In the genomic region with DNA sequence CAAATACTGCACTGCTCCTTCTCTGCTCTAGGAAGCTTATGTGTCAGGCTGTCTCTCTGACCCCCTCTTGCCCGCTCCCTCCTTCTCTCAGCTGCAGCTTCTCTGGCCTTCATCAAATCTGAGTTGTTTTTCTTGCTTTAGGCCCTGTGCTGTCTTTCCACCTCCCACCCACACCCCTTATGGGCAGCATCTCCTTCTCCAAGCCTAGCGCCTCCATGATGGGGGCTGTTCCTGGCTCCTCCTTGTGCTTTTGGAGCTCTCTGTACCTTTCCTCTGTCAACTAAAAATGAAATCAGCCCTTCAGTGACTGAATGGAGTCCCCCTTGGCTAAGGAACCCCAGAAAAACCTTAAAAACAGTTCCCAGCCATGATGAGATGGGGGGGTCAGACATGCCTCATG, we compare ENCODE assay signal across 16 cellular contexts. TPM values are rescaled to one million over a fixed set of nuclear protein-coding genes. Genes with fewer than 3 reads are reported as not detected.
A peak's percentile ranks its signal among the peaks of the same experiment; 100 is the strongest.
DNase-seq lines count a peak whose midpoint lies in the region; ATAC-seq, FAIRE-seq and TF ChIP-seq lines count a peak whose summit lies in the region.
"Had no signal": no experiment of that assay in that cellular context is flagged by ENCODE, and none has a peak within 500 bp of the region (broad histone marks: within the 10 kb centered on the region; RNA-seq: fewer than 3 reads in every experiment).

No MANE protein-coding gene starts in this region.

- no peak overlapping the region for H3K4me2 ChIP-seq in K562 (ENCODE audit: insufficient read depth, low read length)

- H3K9me3 ChIP-seq in K562 (replicated peaks; ENCODE audit: control insufficient read depth, insufficient read depth, low read depth, low read length) (no peaks in the 10 kb centered on the region), esophagus squamous epithelium (no peaks in the 10 kb centered on the region)

- peak overlapping the region; percentile 22 for H3K4me3 Mint-ChIP-seq in activated CD4-positive, alpha-beta memory T cell treated with anti-CD3 and anti-CD28 coated beads, Interleukin-2, amount 10 ng/mL, durations not matched to agents 7 days and 5 days
- H3K4me3 Mint-ChIP-seq in activated CD4-positive, alpha-beta memory T cell treated with anti-CD3 and anti-CD28 coated beads for 36 hours: no peak overlapping the region
- H3K4me3 Mint-ChIP-seq in natural killer cell treated with Interleukin-12 subunit alpha and Interleukin-12 subunit beta and Interleukin-15 and Interleukin-18, amount 100 ng/mL, for 72 hours: peak overlapping the region; percentile 38

- H3K36me3 Mint-ChIP-seq in activated CD4-positive, alpha-beta memory T cell treated with anti-CD3 and anti-CD28 coated beads, Interleukin-2, amount 10 ng/mL, durations not matched to agents 7 days and 5 days (ENCODE audit: low read depth): no peaks in the 10 kb centered on the region
- no peaks in the 10 kb centered on the region for H3K36me3 Mint-ChIP-seq in activated CD4-positive, alpha-beta memory T cell treated with anti-CD3 and anti-CD28 coated beads for 36 hours
- no peaks in the 10 kb centered on the region for H3K36me3 Mint-ChIP-seq in natural killer cell treated with Interleukin-12 subunit alpha and Interleukin-12 subunit beta and Interleukin-15 and Interleukin-18, amount 100 ng/mL, for 72 hours

- H3K4me3 ChIP-seq in K562: no peak overlapping the region
- H3K4me3 ChIP-seq in esophagus squamous epithelium: no peak overlapping the region

- no TSS peak for BruUV-seq in K562 (replicated peaks; lab: Mats Ljungman, UMichigan)

- H3K79me2 ChIP-seq in K562 (ENCODE audit: control insufficient read depth, insufficient read depth, low read length): no peaks in the 10 kb centered on the region

- no peaks in the 10 kb centered on the region for H3K9me1 ChIP-seq in K562 (ENCODE audit: control insufficient read depth, insufficient read depth, low read length)

- no peaks in the 10 kb centered on the region for H3K9me3 Mint-ChIP-seq in activated CD4-positive, alpha-beta memory T cell treated with anti-CD3 and anti-CD28 coated beads, Interleukin-2, amount 10 ng/mL, durations not matched to agents 7 days and 5 days
- H3K9me3 Mint-ChIP-seq in activated CD4-positive, alpha-beta memory T cell treated with anti-CD3 and anti-CD28 coated beads for 36 hours: no peaks in the 10 kb centered on the region
- H3K9me3 Mint-ChIP-seq in natural killer cell treated with Interleukin-12 subunit alpha and Interleukin-12 subunit beta and Interleukin-15 and Interleukin-18, amount 100 ng/mL, for 72 hours: no peaks in the 10 kb centered on the region
- H3K9me3 Mint-ChIP-seq: activated CD8-positive, alpha-beta T cell treated with anti-CD3 and anti-CD28 coated beads for 36 hours had no signal

- H3K27ac ChIP-seq in K562 (ENCODE audit: extremely low read depth, low read depth, low read length) (no peak overlapping the region), esophagus squamous epithelium (peak overlapping the region in 2 of 4 donors; percentile 75 to 86)

- CTCF ChIA-PET in activated CD4-positive, alpha-beta memory T cell treated with anti-CD3 and anti-CD28 coated beads, Interleukin-2, amount 10 ng/mL, durations not matched to agents 7 days and 5 days (lab: Charles Lee): no interaction called here
- CTCF ChIA-PET in activated CD4-positive, alpha-beta memory T cell treated with anti-CD3 and anti-CD28 coated beads for 36 hours (lab: Charles Lee): interaction anchor here (0.6 to 1.5 kb wide), 3 partner anchors 31 to 92 kb away, joined by 3 to 5 read pairs (median 3); a partner anchor contains a TSS
- CTCF ChIA-PET in K562 (lab: Yijun Ruan, JAX; ENCODE audit: low intra/inter-chr PET ratio): no interaction called here

- FAIRE-seq in K562 (lab: Jason Lieb, UNC): no peak
- FAIRE-seq: A204.1 had no signal

- peak overlapping the region in 1 of 2 experiments; percentile 16; a peak in 1 of 4 replicates for H3K9ac ChIP-seq in K562 (ENCODE audit: insufficient read depth in 1 of 2, low read depth in 2 of 2, low read length in 2 of 2)

- H3K36me3 ChIP-seq in K562 (ENCODE audit: control insufficient read depth, insufficient read depth, low read length) (no peaks in the 10 kb centered on the region), esophagus squamous epithelium (no peaks in the 10 kb centered on the region)

- no peak for ATAC-seq in K562
- ATAC-seq in natural killer cell treated with Interleukin-12 subunit alpha and Interleukin-12 subunit beta and Interleukin-15 and Interleukin-18, amount 100 ng/mL, for 72 hours: no peak
- no peak for ATAC-seq in GM18520 (IDR thresholded peaks at IDR 0.05; ENCODE audit: unreplicated experiment)

- no peak for TF ChIP-seq CTCF in K562 (IDR thresholded peaks at IDR 0.05 in 2 of 3, conservative IDR thresholded peaks at IDR 0.05 in 1 of 3; ENCODE audit: insufficient read depth in 2 of 3, low read depth in 1 of 3, low read length in 3 of 3)
- TF ChIP-seq CTCF in esophagus squamous epithelium (IDR thresholded peaks at IDR 0.05): no peak

- no peak for TF ChIP-seq RAD21 in K562 (CRISPR knock-in tag; conservative IDR thresholded peaks at IDR 0.05 in 1 of 2, IDR thresholded peaks at IDR 0.05 in 1 of 2)

- in situ Hi-C loops in K562 (cut with MboI): no loop called here

- TF ChIP-seq POLR2A in K562 (conservative IDR thresholded peaks at IDR 0.05) (no peak), esophagus squamous epithelium (IDR thresholded peaks at IDR 0.05) (no peak)

- H3K27ac Mint-ChIP-seq in activated CD4-positive, alpha-beta memory T cell treated with anti-CD3 and anti-CD28 coated beads, Interleukin-2, amount 10 ng/mL, durations not matched to agents 7 days and 5 days: peak overlapping the region; percentile 9
- H3K27ac Mint-ChIP-seq in activated CD4-positive, alpha-beta memory T cell treated with anti-CD3 and anti-CD28 coated beads for 36 hours: no peak overlapping the region
- H3K27ac Mint-ChIP-seq in natural killer cell treated with Interleukin-12 subunit alpha and Interleukin-12 subunit beta and Interleukin-15 and Interleukin-18, amount 100 ng/mL, for 72 hours: peak overlapping the region; percentile 49 to 95

- H3K27me3 Mint-ChIP-seq in activated CD4-positive, alpha-beta memory T cell treated with anti-CD3 and anti-CD28 coated beads, Interleukin-2, amount 10 ng/mL, durations not matched to agents 7 days and 5 days: no peaks in the 10 kb centered on the region
- no peaks in the 10 kb centered on the region for H3K27me3 Mint-ChIP-seq in activated CD4-positive, alpha-beta memory T cell treated with anti-CD3 and anti-CD28 coated beads for 36 hours
- H3K27me3 Mint-ChIP-seq in natural killer cell treated with Interleukin-12 subunit alpha and Interleukin-12 subunit beta and Interleukin-15 and Interleukin-18, amount 100 ng/mL, for 72 hours: no peaks in the 10 kb centered on the region
- H3K27me3 Mint-ChIP-seq: activated CD8-positive, alpha-beta T cell treated with anti-CD3 and anti-CD28 coated beads for 36 hours had no signal

- H3K4me1 ChIP-seq in K562 (replicated peaks in 1 of 2; ENCODE audit: control insufficient read depth in 2 of 2, insufficient read depth in 2 of 2, low read length in 2 of 2): peaks cover 25 to 26% of the 10 kb centered on the region in 2 experiments
- H3K4me1 ChIP-seq in esophagus squamous epithelium: peaks cover 0 to 21% (median 9%) of the 10 kb centered on the region in 3 donors

- peaks cover 15% of the 10 kb centered on the region for H3K4me1 Mint-ChIP-seq in activated CD4-positive, alpha-beta memory T cell treated with anti-CD3 and anti-CD28 coated beads, Interleukin-2, amount 10 ng/mL, durations not matched to agents 7 days and 5 days
- peaks cover 15% of the 10 kb centered on the region for H3K4me1 Mint-ChIP-seq in activated CD4-positive, alpha-beta memory T cell treated with anti-CD3 and anti-CD28 coated beads for 36 hours (ENCODE audit: low read depth)
- H3K4me1 Mint-ChIP-seq in natural killer cell treated with Interleukin-12 subunit alpha and Interleukin-12 subunit beta and Interleukin-15 and Interleukin-18, amount 100 ng/mL, for 72 hours (ENCODE audit: low read depth in 2 of 2): peaks cover 15 to 16% of the 10 kb centered on the region in 2 donors

- WGBS in K562 (ENCODE audit: insufficient coverage, low coverage, missing lambda C conversion rate): 88% methylated on average over 2 of the region's 2 CpGs
- 93 to 100% methylated on average over 2 of the region's 2 CpGs for WGBS in esophagus squamous epithelium, 2 donors

- H3K27me3 ChIP-seq in K562 (ENCODE audit: control insufficient read depth in 2 of 2, insufficient read depth in 2 of 2, low read length in 2 of 2) (no peaks in the 10 kb centered on the region), esophagus squamous epithelium (no peaks in the 10 kb centered on the region)

- H2AFZ ChIP-seq in K562 (ENCODE audit: low read depth, low read length): peak overlapping the region; percentile 87

- TF ChIP-seq EP300 in K562 (IDR thresholded peaks at IDR 0.05; ENCODE audit: low read length): no peak

- POLR2A ChIA-PET in activated CD4-positive, alpha-beta memory T cell treated with anti-CD3 and anti-CD28 coated beads, Interleukin-2, amount 10 ng/mL, durations not matched to agents 7 days and 5 days (lab: Charles Lee): interaction anchor here (1.2 to 1.5 kb wide), 2 partner anchors 16 to 144 kb away, joined by 3 read pairs; a partner anchor contains a TSS
- POLR2A ChIA-PET in activated CD4-positive, alpha-beta memory T cell treated with anti-CD3 and anti-CD28 coated beads for 36 hours (lab: Charles Lee): no interaction called here
- POLR2A ChIA-PET in K562 (lab: Yijun Ruan, JAX): interaction anchor here (0.6 kb wide), 1 partner anchor 36 kb away, joined by 5 read pairs; no protein-coding TSS in a partner anchor

- H4K20me1 ChIP-seq in K562 (replicated peaks; ENCODE audit: control insufficient read depth, insufficient read depth, low read length): no peaks in the 10 kb centered on the region

- intact Hi-C loops in activated CD4-positive, alpha-beta memory T cell treated with anti-CD3 and anti-CD28 coated beads for 36 hours (cut with micrococcal nuclease): no loop called here
- intact Hi-C loops in K562 (cut with micrococcal nuclease): no loop called here
- intact Hi-C loops in esophagus squamous epithelium (cut with DNase I): no loop called here

- no peak for DNase-seq in activated CD4-positive, alpha-beta memory T cell treated with anti-CD3 and anti-CD28 coated beads, Interleukin-2, amount 10 ng/mL, durations not matched to agents 7 days and 5 days
- no peak for DNase-seq in activated CD4-positive, alpha-beta memory T cell treated with anti-CD3 and anti-CD28 coated beads for 36 hours
- DNase-seq in K562 (ENCODE audit: extremely low read depth in 1 of 4, low spot score in 3 of 4): no peak
- DNase-seq in natural killer cell treated with Interleukin-12 subunit alpha and Interleukin-12 subunit beta and Interleukin-15 and Interleukin-18, amount 100 ng/mL, for 72 hours (ENCODE audit: low spot score): no peak
- peak; percentile 58 for DNase-seq in superior temporal gyrus (ENCODE audit: extremely low spot score)
- DNase-seq in esophagus squamous epithelium (lab: John Stamatoyannopoulos, UW): no peak
- no peak for DNase-seq in GF-D8 (lab: John Stamatoyannopoulos, UW)
- DNase-seq: activated CD8-positive, alpha-beta T cell treated with anti-CD3 and anti-CD28 coated beads for 36 hours; COR-L47; dermis blood vessel endothelial cell; NCI-H1436; NCI-H524 treated with DMSO at 0.1 percent for 48 hours had no signal

RNA-seq across cellular contexts. Expression of a gene that starts 6.6 kb away (rescaled TPM):
- total RNA-seq in activated CD4-positive, alpha-beta memory T cell treated with anti-CD3 and anti-CD28 coated beads, Interleukin-2, amount 10 ng/mL, durations not matched to agents 7 days and 5 days: not detected
- under 1 TPM in 1 of 2 experiments, not detected in 1; 0.10 TPM for total RNA-seq in activated CD4-positive, alpha-beta memory T cell treated with anti-CD3 and anti-CD28 coated beads for 36 hours
- not detected in 2 replicates for total RNA-seq in K562 (2011; cell fraction: chromatin; rRNA removed; ENCODE audit: low replicate concordance)
- total RNA-seq in K562 (2011; cell fraction: nucleolus; rRNA removed): not detected in 2 replicates
- total RNA-seq in K562 (2011; cell fraction: nucleoplasm; rRNA removed): not detected in 2 replicates
- total RNA-seq in K562 (2014; rRNA removed) (not detected in 2 replicates), K562 (2014; rRNA removed; fragmentation: Illumina TruSeq; extraction: Trizol) (not detected in 2 replicates), K562 (2015; rRNA removed; fragmentation: Illumina TruSeq; extraction: Trizol) (not detected in 2 replicates), K562 (2021) (not detected in 2 replicates), esophagus squamous epithelium (under 1 TPM in 1 of 4 donors, not detected in 3; 0.19 TPM)
- polyA plus RNA-seq in K562 (2011; rRNA removed) (not detected in 2 replicates), K562 (2014; fragmentation: Illumina TruSeq; extraction: Trizol) (not detected in 2 replicates), K562 (2014; fragmentation: Nextera tagmentation; extraction: Ambion mirVana) (under 1 TPM in 1 of 2 experiments, not detected in 1; 0.03 TPM), K562 (2014; rRNA removed) (not detected in 2 replicates)
- polyA plus RNA-seq in K562 (2011; cell fraction: cytosol; rRNA removed): not detected in 2 replicates
- polyA plus RNA-seq in K562 (2011; cell fraction: nucleus; rRNA removed): 0.06 TPM in 1 of 2 replicates, not detected in the other
- 0.60 and 0.99 TPM in 2 replicates for polyA plus RNA-seq in K562 (2012)
- not detected in 2 replicates for polyA minus RNA-seq in K562 (2011; rRNA and poly(A)+ RNA removed)
- polyA minus RNA-seq in K562 (2011; cell fraction: cytosol; rRNA and poly(A)+ RNA removed): not detected in 2 replicates
- not detected in 2 replicates for polyA minus RNA-seq in K562 (2011; cell fraction: nucleus; rRNA and poly(A)+ RNA removed)
- total RNA-seq in natural killer cell treated with Interleukin-12 subunit alpha and Interleukin-12 subunit beta and Interleukin-15 and Interleukin-18, amount 100 ng/mL, for 72 hours: not detected
- total RNA-seq: dermis blood vessel endothelial cell; right cardiac atrium; T-helper 2 cell treated with Interferon-gamma antibody and Interleukin-4, amounts not matched to agents 100 ng/mL and 5 ng/mL, for 36 hours had no signal

RNA-seq across cellular contexts. Expression of a gene that starts 15.3 kb away (rescaled TPM):
- 10 to 100 TPM; 10.5 to 12.0 TPM for total RNA-seq in activated CD4-positive, alpha-beta memory T cell treated with anti-CD3 and anti-CD28 coated beads, Interleukin-2, amount 10 ng/mL, durations not matched to agents 7 days and 5 days
- 10 to 100 TPM; 20.9 to 22.7 TPM for total RNA-seq in activated CD4-positive, alpha-beta memory T cell treated with anti-CD3 and anti-CD28 coated beads for 36 hours
- total RNA-seq in K562 (2011; cell fraction: chromatin; rRNA removed; ENCODE audit: low replicate concordance): 4.6 and 11.9 TPM in 2 replicates
- 19.0 and 19.2 TPM in 2 replicates for total RNA-seq in K562 (2011; cell fraction: nucleolus; rRNA removed)
- 7.1 and 7.3 TPM in 2 replicates for total RNA-seq in K562 (2011; cell fraction: nucleoplasm; rRNA removed)
- total RNA-seq in K562 (2014; rRNA removed): 43.1 and 54.3 TPM in 2 replicates
- 1.1 and 1.8 TPM in 2 replicates for total RNA-seq in K562 (2014; rRNA removed; fragmentation: Illumina TruSeq; extraction: Trizol)
- total RNA-seq in K562 (2015; rRNA removed; fragmentation: Illumina TruSeq; extraction: Trizol): 7.4 and 8.0 TPM in 2 replicates
- 21.1 and 21.6 TPM in 2 replicates for total RNA-seq in K562 (2021)
- 5.7 and 8.1 TPM in 2 replicates for polyA plus RNA-seq in K562 (2011; rRNA removed)
- polyA plus RNA-seq in K562 (2011; cell fraction: cytosol; rRNA removed): 12.2 and 34.1 TPM in 2 replicates
- 7.6 and 15.8 TPM in 2 replicates for polyA plus RNA-seq in K562 (2011; cell fraction: nucleus; rRNA removed)
- polyA plus RNA-seq in K562 (2012): 12.2 and 19.2 TPM in 2 replicates
- polyA plus RNA-seq in K562 (2014; fragmentation: Illumina TruSeq; extraction: Trizol): 3.1 and 6.7 TPM in 2 replicates
- polyA plus RNA-seq in K562 (2014; fragmentation: Nextera tagmentation; extraction: Ambion mirVana): 1 to 10 TPM in 1 of 2 experiments, under 1 TPM in 1; 0.63 to 1.0 TPM
- polyA plus RNA-seq in K562 (2014; rRNA removed): 28.2 and 44.3 TPM in 2 replicates
- polyA minus RNA-seq in K562 (2011; rRNA and poly(A)+ RNA removed): 1.0 and 1.1 TPM in 2 replicates
- 3.9 and 5.4 TPM in 2 replicates for polyA minus RNA-seq in K562 (2011; cell fraction: cytosol; rRNA and poly(A)+ RNA removed)
- 4.1 and 6.2 TPM in 2 replicates for polyA minus RNA-seq in K562 (2011; cell fraction: nucleus; rRNA and poly(A)+ RNA removed)
- 10 to 100 TPM; 12.8 to 17.6 TPM for total RNA-seq in natural killer cell treated with Interleukin-12 subunit alpha and Interleukin-12 subunit beta and Interleukin-15 and Interleukin-18, amount 100 ng/mL, for 72 hours
- 10 to 100 TPM in 3 of 4 donors, 1 to 10 TPM in 1; 4.5 to 12.6 (median 11.6) TPM for total RNA-seq in esophagus squamous epithelium

RNA-seq across cellular contexts. Expression of a gene that starts 15.7 kb away (rescaled TPM):
- 1 to 10 TPM; 5.0 to 5.2 TPM for total RNA-seq in activated CD4-positive, alpha-beta memory T cell treated with anti-CD3 and anti-CD28 coated beads, Interleukin-2, amount 10 ng/mL, durations not matched to agents 7 days and 5 days
- under 1 TPM; 0.61 to 0.69 TPM for total RNA-seq in activated CD4-positive, alpha-beta memory T cell treated with anti-CD3 and anti-CD28 coated beads for 36 hours
- not detected in 2 replicates for total RNA-seq in K562 (2011; cell fraction: chromatin; rRNA removed; ENCODE audit: low replicate concordance)
- total RNA-seq in K562 (2011; cell fraction: nucleolus; rRNA removed): not detected in 2 replicates
- not detected in 2 replicates for total RNA-seq in K562 (2011; cell fraction: nucleoplasm; rRNA removed)
- not detected in 2 replicates for total RNA-seq in K562 (2014; rRNA removed)
- total RNA-seq in K562 (2014; rRNA removed; fragmentation: Illumina TruSeq; extraction: Trizol): not detected in 2 replicates
- not detected in 2 replicates for total RNA-seq in K562 (2015; rRNA removed; fragmentation: Illumina TruSeq; extraction: Trizol)
- not detected in 2 replicates for total RNA-seq in K562 (2021)
- not detected in 2 replicates for polyA plus RNA-seq in K562 (2011; rRNA removed)
- polyA plus RNA-seq in K562 (2011; cell fraction: cytosol; rRNA removed): not detected in 2 replicates
- polyA plus RNA-seq in K562 (2011; cell fraction: nucleus; rRNA removed): 0.03 and 0.04 TPM in 2 replicates
- polyA plus RNA-seq in K562 (2012): not detected in 2 replicates
- not detected in 2 replicates for polyA plus RNA-seq in K562 (2014; fragmentation: Illumina TruSeq; extraction: Trizol)
- polyA plus RNA-seq in K562 (2014; fragmentation: Nextera tagmentation; extraction: Ambion mirVana): not detected
- 0.11 TPM in 1 of 2 replicates, not detected in the other for polyA plus RNA-seq in K562 (2014; rRNA removed)
- not detected in 2 replicates for polyA minus RNA-seq in K562 (2011; rRNA and poly(A)+ RNA removed)
- not detected in 2 replicates for polyA minus RNA-seq in K562 (2011; cell fraction: cytosol; rRNA and poly(A)+ RNA removed)
- not detected in 2 replicates for polyA minus RNA-seq in K562 (2011; cell fraction: nucleus; rRNA and poly(A)+ RNA removed)
- total RNA-seq in natural killer cell treated with Interleukin-12 subunit alpha and Interleukin-12 subunit beta and Interleukin-15 and Interleukin-18, amount 100 ng/mL, for 72 hours: 1 to 10 TPM; 3.8 to 8.1 TPM
- total RNA-seq in esophagus squamous epithelium: under 1 TPM in 2 of 4 donors, not detected in 2; under 0.01 to 0.23 TPM
- total RNA-seq: dermis blood vessel endothelial cell had no signal

RNA-seq across cellular contexts. Expression of a gene that starts 35.0 kb away (rescaled TPM):
- 10 to 100 TPM; 20.6 to 23.3 TPM for total RNA-seq in activated CD4-positive, alpha-beta memory T cell treated with anti-CD3 and anti-CD28 coated beads, Interleukin-2, amount 10 ng/mL, durations not matched to agents 7 days and 5 days
- 10 to 100 TPM; 12.7 to 16.2 TPM for total RNA-seq in activated CD4-positive, alpha-beta memory T cell treated with anti-CD3 and anti-CD28 coated beads for 36 hours
- total RNA-seq in K562 (2011; cell fraction: chromatin; rRNA removed; ENCODE audit: low replicate concordance): 7.9 and 25.4 TPM in 2 replicates
- 33.0 and 44.0 TPM in 2 replicates for total RNA-seq in K562 (2011; cell fraction: nucleolus; rRNA removed)
- total RNA-seq in K562 (2011; cell fraction: nucleoplasm; rRNA removed): 22.6 and 27.5 TPM in 2 replicates
- total RNA-seq in K562 (2014; rRNA removed) (21.3 and 23.5 TPM in 2 replicates), K562 (2014; rRNA removed; fragmentation: Illumina TruSeq; extraction: Trizol) (3.0 and 3.7 TPM in 2 replicates), K562 (2015; rRNA removed; fragmentation: Illumina TruSeq; extraction: Trizol) (11.1 and 12.0 TPM in 2 replicates), K562 (2021) (25.9 and 28.3 TPM in 2 replicates), esophagus squamous epithelium (10 to 100 TPM; 10.7 to 12.5 (median 11.5) TPM)
- polyA plus RNA-seq in K562 (2011; rRNA removed) (8.4 and 15.0 TPM in 2 replicates), K562 (2014; fragmentation: Illumina TruSeq; extraction: Trizol) (15.7 and 22.6 TPM in 2 replicates), K562 (2014; fragmentation: Nextera tagmentation; extraction: Ambion mirVana) (1 to 10 TPM in 1 of 2 experiments, under 1 TPM in 1; 0.80 to 1.1 TPM), K562 (2014; rRNA removed) (22.5 and 27.2 TPM in 2 replicates)
- polyA plus RNA-seq in K562 (2011; cell fraction: cytosol; rRNA removed): 20.5 and 35.0 TPM in 2 replicates
- 34.3 and 45.7 TPM in 2 replicates for polyA plus RNA-seq in K562 (2011; cell fraction: nucleus; rRNA removed)
- 20.6 and 50.6 TPM in 2 replicates for polyA plus RNA-seq in K562 (2012)
- 2.8 and 3.6 TPM in 2 replicates for polyA minus RNA-seq in K562 (2011; rRNA and poly(A)+ RNA removed)
- 11.3 and 18.2 TPM in 2 replicates for polyA minus RNA-seq in K562 (2011; cell fraction: cytosol; rRNA and poly(A)+ RNA removed)
- polyA minus RNA-seq in K562 (2011; cell fraction: nucleus; rRNA and poly(A)+ RNA removed): 12.5 and 19.1 TPM in 2 replicates
- total RNA-seq in natural killer cell treated with Interleukin-12 subunit alpha and Interleukin-12 subunit beta and Interleukin-15 and Interleukin-18, amount 100 ng/mL, for 72 hours: 10 to 100 TPM; 20.4 to 31.9 TPM
